Comparison of ENCODE assay signal across 1 cellular context in genomic region chr12:52246720-52247621, GRCh38.
A peak's percentile ranks its signal among the peaks of the same experiment; 100 is the strongest.
TF ChIP-seq lines count a peak whose summit lies in the region.

No MANE protein-coding gene starts in this region.

TF ChIP-seq in HepG2, 621 proteins besides CTCF, POLR2A, EP300 and RAD21 (continued from another document and continues in another):
- TF ChIP-seq, protein P1, sequence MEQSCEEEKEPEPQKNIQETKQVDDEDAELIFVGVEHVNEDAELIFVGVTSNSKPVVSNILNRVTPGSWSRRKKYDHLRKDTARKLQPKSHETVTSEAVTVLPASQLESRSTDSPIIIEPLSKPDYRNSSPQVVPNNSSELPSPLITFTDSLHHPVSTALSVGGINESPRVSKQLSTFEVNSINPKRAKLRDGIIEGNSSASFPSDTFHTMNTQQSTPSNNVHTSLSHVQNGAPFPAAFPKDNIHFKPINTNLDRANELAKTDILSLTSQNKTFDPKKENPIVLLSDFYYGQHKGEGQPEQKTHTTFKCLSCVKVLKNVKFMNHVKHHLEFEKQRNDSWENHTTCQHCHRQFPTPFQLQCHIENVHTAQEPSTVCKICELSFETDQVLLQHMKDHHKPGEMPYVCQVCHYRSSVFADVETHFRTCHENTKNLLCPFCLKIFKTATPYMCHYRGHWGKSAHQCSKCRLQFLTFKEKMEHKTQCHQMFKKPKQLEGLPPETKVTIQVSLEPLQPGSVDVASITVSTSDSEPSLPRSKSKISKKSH (CRISPR knock-in tag; IDR thresholded peaks at IDR 0.05; ENCODE audit: borderline replicate concordance), result no peak
- TF ChIP-seq, protein P2, sequence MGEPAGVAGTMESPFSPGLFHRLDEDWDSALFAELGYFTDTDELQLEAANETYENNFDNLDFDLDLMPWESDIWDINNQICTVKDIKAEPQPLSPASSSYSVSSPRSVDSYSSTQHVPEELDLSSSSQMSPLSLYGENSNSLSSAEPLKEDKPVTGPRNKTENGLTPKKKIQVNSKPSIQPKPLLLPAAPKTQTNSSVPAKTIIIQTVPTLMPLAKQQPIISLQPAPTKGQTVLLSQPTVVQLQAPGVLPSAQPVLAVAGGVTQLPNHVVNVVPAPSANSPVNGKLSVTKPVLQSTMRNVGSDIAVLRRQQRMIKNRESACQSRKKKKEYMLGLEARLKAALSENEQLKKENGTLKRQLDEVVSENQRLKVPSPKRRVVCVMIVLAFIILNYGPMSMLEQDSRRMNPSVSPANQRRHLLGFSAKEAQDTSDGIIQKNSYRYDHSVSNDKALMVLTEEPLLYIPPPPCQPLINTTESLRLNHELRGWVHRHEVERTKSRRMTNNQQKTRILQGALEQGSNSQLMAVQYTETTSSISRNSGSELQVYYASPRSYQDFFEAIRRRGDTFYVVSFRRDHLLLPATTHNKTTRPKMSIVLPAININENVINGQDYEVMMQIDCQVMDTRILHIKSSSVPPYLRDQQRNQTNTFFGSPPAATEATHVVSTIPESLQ (CRISPR knock-in tag; conservative IDR thresholded peaks at IDR 0.05), result no peak
- TF ChIP-seq, protein P3, sequence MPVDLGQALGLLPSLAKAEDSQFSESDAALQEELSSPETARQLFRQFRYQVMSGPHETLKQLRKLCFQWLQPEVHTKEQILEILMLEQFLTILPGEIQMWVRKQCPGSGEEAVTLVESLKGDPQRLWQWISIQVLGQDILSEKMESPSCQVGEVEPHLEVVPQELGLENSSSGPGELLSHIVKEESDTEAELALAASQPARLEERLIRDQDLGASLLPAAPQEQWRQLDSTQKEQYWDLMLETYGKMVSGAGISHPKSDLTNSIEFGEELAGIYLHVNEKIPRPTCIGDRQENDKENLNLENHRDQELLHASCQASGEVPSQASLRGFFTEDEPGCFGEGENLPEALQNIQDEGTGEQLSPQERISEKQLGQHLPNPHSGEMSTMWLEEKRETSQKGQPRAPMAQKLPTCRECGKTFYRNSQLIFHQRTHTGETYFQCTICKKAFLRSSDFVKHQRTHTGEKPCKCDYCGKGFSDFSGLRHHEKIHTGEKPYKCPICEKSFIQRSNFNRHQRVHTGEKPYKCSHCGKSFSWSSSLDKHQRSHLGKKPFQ (CRISPR knock-in tag; IDR thresholded peaks at IDR 0.05; ENCODE audit: insufficient replicate concordance), result no peak
- TF ChIP-seq ZNF550 (CRISPR knock-in tag; IDR thresholded peaks at IDR 0.05; ENCODE audit: borderline replicate concordance), result no peak
- TF ChIP-seq NFATC3 (CRISPR knock-in tag; IDR thresholded peaks at IDR 0.05), result no peak
- TF ChIP-seq JUN (CRISPR knock-in tag; IDR thresholded peaks at IDR 0.05), result peak; percentile 52; the same call in 1 of the 2 replicates
- TF ChIP-seq GTF3A (CRISPR knock-in tag; conservative IDR thresholded peaks at IDR 0.05), result no peak
- TF ChIP-seq HMG20A (CRISPR knock-in tag; IDR thresholded peaks at IDR 0.05; ENCODE audit: borderline replicate concordance), result peak; percentile 44; the same call in 1 of the 2 replicates
- TF ChIP-seq ZNF589 (CRISPR knock-in tag; conservative IDR thresholded peaks at IDR 0.05), result no peak
- no peak for TF ChIP-seq PLRG1 (conservative IDR thresholded peaks at IDR 0.05)
- TF ChIP-seq ZNF383 (CRISPR knock-in tag; IDR thresholded peaks at IDR 0.05; ENCODE audit: borderline replicate concordance), result no peak
- peak; percentile 89; the same call in 1 of the 2 replicates for TF ChIP-seq SOX5 (CRISPR knock-in tag; IDR thresholded peaks at IDR 0.05; ENCODE audit: borderline replicate concordance)
- no peak for TF ChIP-seq KLF11 (CRISPR knock-in tag; IDR thresholded peaks at IDR 0.05)
- TF ChIP-seq FOSL2 (CRISPR knock-in tag; IDR thresholded peaks at IDR 0.05), result peak; percentile 98
- TF ChIP-seq U2AF2 (IDR thresholded peaks at IDR 0.05; ENCODE audit: low read depth, low read length), result no peak
- TF ChIP-seq KAT8 (CRISPR knock-in tag; IDR thresholded peaks at IDR 0.05), result peak; percentile 55; the same call in 1 of the 2 replicates
- no peak for TF ChIP-seq ZNF225 (CRISPR knock-in tag; IDR thresholded peaks at IDR 0.05)
- TF ChIP-seq ASH2L (IDR thresholded peaks at IDR 0.05; ENCODE audit: insufficient read length, low read depth, low read length), result no peak
- TF ChIP-seq ZSCAN25 (CRISPR knock-in tag; IDR thresholded peaks at IDR 0.05), result no peak
- TF ChIP-seq ZBTB43 (CRISPR knock-in tag; conservative IDR thresholded peaks at IDR 0.05), result no peak
- TF ChIP-seq, protein P4, sequence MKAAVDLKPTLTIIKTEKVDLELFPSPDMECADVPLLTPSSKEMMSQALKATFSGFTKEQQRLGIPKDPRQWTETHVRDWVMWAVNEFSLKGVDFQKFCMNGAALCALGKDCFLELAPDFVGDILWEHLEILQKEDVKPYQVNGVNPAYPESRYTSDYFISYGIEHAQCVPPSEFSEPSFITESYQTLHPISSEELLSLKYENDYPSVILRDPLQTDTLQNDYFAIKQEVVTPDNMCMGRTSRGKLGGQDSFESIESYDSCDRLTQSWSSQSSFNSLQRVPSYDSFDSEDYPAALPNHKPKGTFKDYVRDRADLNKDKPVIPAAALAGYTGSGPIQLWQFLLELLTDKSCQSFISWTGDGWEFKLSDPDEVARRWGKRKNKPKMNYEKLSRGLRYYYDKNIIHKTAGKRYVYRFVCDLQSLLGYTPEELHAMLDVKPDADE (CRISPR knock-in tag; IDR thresholded peaks at IDR 0.05), result no peak
- peak; percentile 61; the same call in 1 of the 2 replicates for TF ChIP-seq RARA (CRISPR knock-in tag; IDR thresholded peaks at IDR 0.05)
- TF ChIP-seq, protein P5, sequence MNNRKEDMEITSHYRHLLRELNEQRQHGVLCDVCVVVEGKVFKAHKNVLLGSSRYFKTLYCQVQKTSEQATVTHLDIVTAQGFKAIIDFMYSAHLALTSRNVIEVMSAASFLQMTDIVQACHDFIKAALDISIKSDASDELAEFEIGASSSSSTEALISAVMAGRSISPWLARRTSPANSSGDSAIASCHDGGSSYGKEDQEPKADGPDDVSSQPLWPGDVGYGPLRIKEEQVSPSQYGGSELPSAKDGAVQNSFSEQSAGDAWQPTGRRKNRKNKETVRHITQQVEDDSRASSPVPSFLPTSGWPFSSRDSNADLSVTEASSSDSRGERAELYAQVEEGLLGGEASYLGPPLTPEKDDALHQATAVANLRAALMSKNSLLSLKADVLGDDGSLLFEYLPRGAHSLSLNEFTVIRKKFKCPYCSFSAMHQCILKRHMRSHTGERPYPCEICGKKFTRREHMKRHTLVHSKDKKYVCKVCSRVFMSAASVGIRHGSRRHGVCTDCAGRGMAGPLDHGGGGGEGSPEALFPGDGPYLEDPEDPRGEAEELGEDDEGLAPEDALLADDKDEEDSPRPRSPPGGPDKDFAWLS (CRISPR knock-in tag; IDR thresholded peaks at IDR 0.05; ENCODE audit: borderline replicate concordance), result no peak
- TF ChIP-seq SOX6 (IDR thresholded peaks at IDR 0.05), result no peak
- peak; percentile 95 for TF ChIP-seq SOX6 (CRISPR knock-in tag; IDR thresholded peaks at IDR 0.05)
- TF ChIP-seq RERE (CRISPR knock-in tag; IDR thresholded peaks at IDR 0.05; ENCODE audit: low read depth), result peak; percentile 32; the same call in 1 of the 2 replicates
- TF ChIP-seq XRCC5 (optimal IDR thresholded peaks at IDR 0.05; ENCODE audit: low read length), result no peak
- peak; percentile 57 for TF ChIP-seq NCOA2 (CRISPR knock-in tag; IDR thresholded peaks at IDR 0.05)
- TF ChIP-seq HINFP (CRISPR knock-in tag; IDR thresholded peaks at IDR 0.05; ENCODE audit: low read depth), result no peak
- no peak for TF ChIP-seq HOMEZ (CRISPR knock-in tag; IDR thresholded peaks at IDR 0.05; ENCODE audit: low read depth)
- TF ChIP-seq, protein P6, sequence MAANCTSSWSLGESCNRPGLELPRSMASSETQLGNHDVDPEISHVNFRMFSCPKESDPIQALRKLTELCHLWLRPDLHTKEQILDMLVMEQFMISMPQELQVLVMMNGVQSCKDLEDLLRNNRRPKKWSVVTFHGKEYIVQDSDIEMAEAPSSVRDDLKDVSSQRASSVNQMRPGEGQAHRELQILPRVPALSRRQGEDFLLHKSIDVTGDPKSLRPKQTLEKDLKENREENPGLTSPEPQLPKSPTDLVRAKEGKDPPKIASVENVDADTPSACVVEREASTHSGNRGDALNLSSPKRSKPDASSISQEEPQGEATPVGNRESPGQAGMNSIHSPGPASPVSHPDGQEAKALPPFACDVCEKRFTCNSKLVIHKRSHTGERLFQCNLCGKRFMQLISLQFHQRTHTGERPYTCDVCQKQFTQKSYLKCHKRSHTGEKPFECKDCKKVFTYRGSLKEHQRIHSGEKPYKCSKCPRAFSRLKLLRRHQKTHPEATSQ (CRISPR knock-in tag; IDR thresholded peaks at IDR 0.05; ENCODE audit: borderline replicate concordance), result no peak
- TF ChIP-seq FOSL1 (CRISPR knock-in tag; IDR thresholded peaks at IDR 0.05; ENCODE audit: borderline replicate concordance), result peak; percentile 97
- TF ChIP-seq, protein P7, sequence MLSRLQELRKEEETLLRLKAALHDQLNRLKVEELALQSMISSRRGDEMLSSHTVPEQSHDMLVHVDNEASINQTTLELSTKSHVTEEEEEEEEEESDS (CRISPR knock-in tag; IDR thresholded peaks at IDR 0.05; ENCODE audit: borderline replicate concordance), result no peak
- TF ChIP-seq SP140L (CRISPR knock-in tag; IDR thresholded peaks at IDR 0.05; ENCODE audit: borderline replicate concordance), result no peak
- TF ChIP-seq IRF2 (CRISPR knock-in tag; IDR thresholded peaks at IDR 0.05), result 0 out of 2 replicates have a peak, but pooled peaks have one; percentile 18
- TF ChIP-seq MEF2D (CRISPR knock-in tag; IDR thresholded peaks at IDR 0.05), result no peak
- TF ChIP-seq GATAD2A (CRISPR knock-in tag; IDR thresholded peaks at IDR 0.05), result peak; percentile 73
- no peak for TF ChIP-seq ZNF629 (CRISPR knock-in tag; conservative IDR thresholded peaks at IDR 0.05)
- peak; percentile 56; the same call in 1 of the 2 replicates for TF ChIP-seq CBX5 (CRISPR knock-in tag; IDR thresholded peaks at IDR 0.05; ENCODE audit: borderline replicate concordance)
- 0 out of 2 replicates have a peak, but pooled peaks have one; percentile 21 for TF ChIP-seq SAP130 (CRISPR knock-in tag; IDR thresholded peaks at IDR 0.05; ENCODE audit: low read depth)
- TF ChIP-seq ZNF616 (CRISPR knock-in tag; IDR thresholded peaks at IDR 0.05; ENCODE audit: low read depth), result no peak
- TF ChIP-seq MYNN (CRISPR knock-in tag; IDR thresholded peaks at IDR 0.05; ENCODE audit: low read depth), result no peak
- no peak for TF ChIP-seq WIZ (CRISPR knock-in tag; IDR thresholded peaks at IDR 0.05)
- TF ChIP-seq FOXK1 (CRISPR knock-in tag; IDR thresholded peaks at IDR 0.05; ENCODE audit: borderline replicate concordance, low read depth), result no peak
